In genomic region chr11:47847892-47848635, GRCh38 we compare ENCODE assay signal across 8 cellular contexts. TPM values are rescaled to one million over a fixed set of nuclear protein-coding genes. Genes with fewer than 3 reads are reported as not detected.
DNase-seq lines count a peak whose midpoint lies in the region; ATAC-seq, FAIRE-seq and TF ChIP-seq lines count a peak whose summit lies in the region.

Gene NUP160, minus strand, starts transcription at chr11:47848350. Its CDS starts 32 bp downstream, at chr11:47848318.

- peaks cover 0 to 2% of the 10 kb centered on the region in 2 donors for H3K4me1 ChIP-seq in small intestine (ENCODE audit: control insufficient read depth in 2 of 2, insufficient read depth in 1 of 2, low read depth in 1 of 2, low read length in 1 of 2)

- peaks cover 67% of the 10 kb centered on the region for H3K4me1 Mint-ChIP-seq in activated B cell treated with CpG ODN at 0.5 μM for 24 hours

- H3K9me3 ChIP-seq in small intestine (ENCODE audit: control insufficient read depth, low read depth): no peaks in the 10 kb centered on the region

- CTCF ChIA-PET in activated B cell treated with CpG ODN at 0.5 μM for 24 hours (lab: Charles Lee): interaction anchor here (1.5 kb wide), 1 partner anchor 87 kb away, joined by 3 read pairs; no protein-coding TSS in a partner anchor

- H3K36me3 Mint-ChIP-seq in activated B cell treated with CpG ODN at 0.5 μM for 24 hours (ENCODE audit: low read depth): peaks cover 28% of the 10 kb centered on the region

- TF ChIP-seq CTCF in 22Rv1 (IDR thresholded peaks at IDR 0.05): no peak
- TF ChIP-seq CTCF in activated B cell treated with CpG ODN at 0.5 μM for 24 hours (IDR thresholded peaks at IDR 0.05): no peak
- TF ChIP-seq CTCF in bronchial epithelial cell (IDR thresholded peaks at IDR 0.05; ENCODE audit: insufficient read depth, low read length, severe bottlenecking): no peak

- H3K27me3 ChIP-seq in bronchial epithelial cell (ENCODE audit: control insufficient read depth, insufficient read depth, low read length) (no peaks in the 10 kb centered on the region), small intestine (ENCODE audit: control insufficient read depth in 2 of 2, insufficient read depth in 2 of 2, low read length in 2 of 2) (no peaks in the 10 kb centered on the region)

- H3K36me3 ChIP-seq in bronchial epithelial cell (ENCODE audit: control insufficient read depth, insufficient read depth, low read length) (peaks cover 3% of the 10 kb centered on the region), small intestine (ENCODE audit: control insufficient read depth in 2 of 2, insufficient read depth in 2 of 2, low read length in 2 of 2) (peaks cover 4 to 5% of the 10 kb centered on the region in 2 donors)

- POLR2A ChIA-PET in activated B cell treated with CpG ODN at 0.5 μM for 24 hours (lab: Charles Lee): interaction anchor here (0.6 to 1.8 kb wide), 14 partner anchors 10 to 633 kb away, joined by 3 to 10 read pairs (median 4); partner anchors contain the start of genes DDB2, FNBP4 and PSMC3

- intact Hi-C loops in activated B cell treated with CpG ODN at 0.5 μM for 24 hours (cut with micrococcal nuclease): loop anchor here (1.0 to 2.0 kb wide), 6 partner anchors 81 to 295 kb away; partner anchors contain the start of genes AGBL2, CELF1, FNBP4 and MTCH2

- ATAC-seq in HG03045 (IDR thresholded peaks at IDR 0.05; ENCODE audit: unreplicated experiment) (peak; percentile 86), activated B cell treated with CpG ODN at 0.5 μM for 24 hours (ENCODE audit: low read depth) (peak; percentile 83)

- 0% methylated on average over 43 to 58 of the region's 58 CpGs for WGBS in small intestine, 3 donors

- peak within 1 kb of the TSS; percentile 97 for H3K27ac Mint-ChIP-seq in activated B cell treated with CpG ODN at 0.5 μM for 24 hours

- peak; percentile 85 for TF ChIP-seq POLR2A in GM18526 (IDR thresholded peaks at IDR 0.05; ENCODE audit: extremely low read depth, insufficient read length)

- DNase-seq in NCI-H2171 treated with DMSO at 0.1 percent for 48 hours (lab: John Stamatoyannopoulos, UW) (peak; percentile 68), activated B cell treated with CpG ODN at 0.5 μM for 24 hours (peak; percentile 92), bronchial epithelial cell (ENCODE audit: low read depth) (peak; percentile 41), iPS-NIHi7 (ENCODE audit: extremely low spot score) (peak; percentile 95), small intestine (peak; percentile 78)

- H3K27me3 Mint-ChIP-seq in activated B cell treated with CpG ODN at 0.5 μM for 24 hours: no peaks in the 10 kb centered on the region

- peak within 1 kb of the TSS; percentile 98 for H3K4me3 Mint-ChIP-seq in activated B cell treated with CpG ODN at 0.5 μM for 24 hours

- peak within 1 kb of the TSS; percentile 85 for H3K27ac ChIP-seq in 22Rv1
- peak within 1 kb of the TSS; percentile 82 to 94 for H3K27ac ChIP-seq in small intestine (ENCODE audit: low read depth in 1 of 2, low read length in 1 of 2)

- FAIRE-seq in bronchial epithelial cell (lab: Jason Lieb, UNC) (no peak), small intestine (lab: Jason Lieb, UNC) (no peak)

- no peaks in the 10 kb centered on the region for H3K9me3 Mint-ChIP-seq in activated B cell treated with CpG ODN at 0.5 μM for 24 hours

- H3K4me3 ChIP-seq in bronchial epithelial cell (ENCODE audit: low read depth, low read length) (peak within 1 kb of the TSS; percentile 82), small intestine (ENCODE audit: low read depth in 1 of 2, low read length in 2 of 2) (peak within 1 kb of the TSS; percentile 68 to 81)

RNA-seq across cellular contexts. Expression of gene NUP160, which starts in this region (rescaled TPM):
- total RNA-seq in activated B cell treated with CpG ODN at 0.5 μM for 24 hours (53.2 and 70.8 TPM in 2 replicates), bronchial epithelial cell (21.4 and 28.4 TPM in 2 replicates)
- 10 to 100 TPM in 1 of 3 donors, 1 to 10 TPM in 2; 7.8 to 15.1 (median 8.3) TPM for polyA plus RNA-seq in small intestine

Comparison
In these comparisons a context has a peak if more than half of its experiments do, and no peak if none do; other contexts are left out.
1. Peak in every context shown above with its lines: DNase-seq, ATAC-seq, H3K4me3 ChIP-seq and H3K27ac ChIP-seq.
2. DNase-seq: peak in every context shown above with its lines; median percentile 95 in iPS-NIHi7; 92 in activated B cell treated with CpG ODN at 0.5 μM for 24 hours; 78 in small intestine; 68 in NCI-H2171 treated with DMSO at 0.1 percent for 48 hours; 41 in bronchial epithelial cell.